In the genomic region with DNA sequence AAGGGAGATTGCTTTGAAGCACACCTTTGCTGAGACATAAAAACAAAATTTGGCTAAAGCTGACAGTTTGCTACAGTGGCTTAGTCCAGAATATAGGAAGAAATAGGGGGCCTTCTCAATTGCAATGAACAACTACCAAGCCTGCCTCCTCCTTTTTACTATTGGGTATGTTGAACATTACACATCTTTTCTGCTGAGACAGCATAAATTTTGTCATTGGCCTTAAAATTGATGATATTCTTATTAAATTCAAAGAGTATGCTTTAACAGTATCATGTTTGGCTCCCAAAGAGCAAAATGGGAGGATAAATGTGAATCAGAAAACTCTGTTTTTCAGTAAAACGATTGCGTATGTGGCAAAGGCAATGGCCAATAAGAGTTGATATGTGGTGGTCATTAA, we compare ENCODE assay signal across 9 cellular contexts.
"Had no signal": no experiment of that assay in that cellular context is flagged by ENCODE, and none has a peak within 500 bp of the region (broad histone marks: within the 10 kb centered on the region; RNA-seq: fewer than 3 reads in every experiment).

No MANE protein-coding gene starts in this region.

- ATAC-seq: HCT116 had no signal

- H2AFZ ChIP-seq: GM23248 had no signal

- H3K27ac ChIP-seq: GM23248, HL-60 had no signal

- FAIRE-seq: H54 had no signal

- H3K4me3 ChIP-seq: GM23248 had no signal

- H3K9ac ChIP-seq: GM23248 had no signal

- DNase-seq: GM23248, GOT3, H9, HFFc6, Kasumi-1, KG1 had no signal
